ENCODE assay signal across 8 cellular contexts in genomic region chr13:43878897-43879322, GRCh38. TPM values are rescaled to one million over a fixed set of nuclear protein-coding genes. Genes with fewer than 3 reads are reported as not detected.
DNase-seq lines count a peak whose midpoint lies in the region; ATAC-seq and TF ChIP-seq lines count a peak whose summit lies in the region.

No MANE protein-coding gene starts in this region.

- no TSS peak for BruUV-seq in HCT116 (replicated peaks; lab: Mats Ljungman, UMichigan)

- no peaks in the 10 kb centered on the region for H3K9me3 Mint-ChIP-seq in activated naive CD8-positive, alpha-beta T cell treated with anti-CD3 and anti-CD28 coated beads for 36 hours

- intact Hi-C loops in HCT116 (cut with micrococcal nuclease) (loop anchor here (5.0 to 10.0 kb wide), 2 partner anchors 577 to 904 kb away; no protein-coding TSS in a partner anchor), head of caudate nucleus (cut with DNase I) (loop anchor here (5.0 kb wide), 1 partner anchor 92 kb away; the partner anchor contains the start of gene ENOX1)

- no peak for TF ChIP-seq RAD21 in HCT116 (IDR thresholded peaks at IDR 0.05; ENCODE audit: low read depth)

- ATAC-seq in HCT116 = peak; percentile 64

- no peak overlapping the region for H2AFZ ChIP-seq in HCT116 (ENCODE audit: low read depth, low read length, poor library complexity, severe bottlenecking)

- CTCF ChIA-PET in HCT116 (lab: Charles Lee) = interaction anchor here (0.8 kb wide), 1 partner anchor 558 kb away, joined by 3 read pairs; no protein-coding TSS in a partner anchor

- no peak for TF ChIP-seq POLR2A in HCT116 (IDR thresholded peaks at IDR 0.05; ENCODE audit: borderline replicate concordance, extremely low read depth, insufficient read depth, insufficient read length)
- no peak for TF ChIP-seq POLR2A in NB4 (IDR thresholded peaks at IDR 0.05; ENCODE audit: extremely low read depth, insufficient read length)

- H3K9me3 ChIP-seq in HCT116 (ENCODE audit: control insufficient read depth in 1 of 2, insufficient read depth in 1 of 2, low read depth in 1 of 2, low read length in 2 of 2) = no peaks in the 10 kb centered on the region
- no peaks in the 10 kb centered on the region for H3K9me3 ChIP-seq in neutrophil

- no peaks in the 10 kb centered on the region for H3K36me3 ChIP-seq in HCT116 (ENCODE audit: control insufficient read depth in 1 of 2, insufficient read depth in 2 of 2, low read length in 2 of 2)
- H3K36me3 ChIP-seq in neutrophil = no peaks in the 10 kb centered on the region

- H3K27ac ChIP-seq in HCT116 (ENCODE audit: low read depth, low read length) (peak overlapping the region; percentile 68), neutrophil (peak overlapping the region; percentile 86)

- peak overlapping the region; percentile 87 for H3K27ac Mint-ChIP-seq in activated naive CD8-positive, alpha-beta T cell treated with anti-CD3 and anti-CD28 coated beads for 36 hours

- peak; percentile 15 for DNase-seq in activated gamma-delta T cell treated with Interleukin-2 at 50 U/mL for 16 hours
- DNase-seq in activated gamma-delta T cell (lab: John Stamatoyannopoulos, UW) = no peak
- DNase-seq in HCT116 (ENCODE audit: low read depth, low spot score) = no peak
- peak; percentile 92 for DNase-seq in NB4 (ENCODE audit: low read depth)
- DNase-seq in activated naive CD8-positive, alpha-beta T cell treated with anti-CD3 and anti-CD28 coated beads for 36 hours = peak; percentile 40
- peak in 41 of 42 donors; percentile 42 to 87 (median 72) for DNase-seq in head of caudate nucleus
- DNase-seq in central memory CD4-positive, alpha-beta T cell = no peak

- no peaks in the 10 kb centered on the region for H3K9me2 ChIP-seq in HCT116 (ENCODE audit: insufficient read depth)

- peaks cover 22% of the 10 kb centered on the region for H3K4me1 Mint-ChIP-seq in activated naive CD8-positive, alpha-beta T cell treated with anti-CD3 and anti-CD28 coated beads for 36 hours

- H3K36me3 Mint-ChIP-seq in activated naive CD8-positive, alpha-beta T cell treated with anti-CD3 and anti-CD28 coated beads for 36 hours = peaks cover 9% of the 10 kb centered on the region

- H3K4me3 ChIP-seq in HCT116 (replicated peaks in 1 of 2; ENCODE audit: low read depth in 1 of 2, low read length in 2 of 2) = peak overlapping the region; percentile 57 to 59
- H3K4me3 ChIP-seq in NB4 (ENCODE audit: low read depth, low read length) = peak overlapping the region; percentile 52
- peak overlapping the region; percentile 58 to 71 for H3K4me3 ChIP-seq in neutrophil (ENCODE audit: low read depth in 1 of 2, low read length in 1 of 2)

- peak overlapping the region; percentile 70 for H3K9ac ChIP-seq in HCT116 (ENCODE audit: low read length)

- peak overlapping the region; percentile 86 for H3K4me3 Mint-ChIP-seq in activated naive CD8-positive, alpha-beta T cell treated with anti-CD3 and anti-CD28 coated beads for 36 hours

- no peaks in the 10 kb centered on the region for H3K79me2 ChIP-seq in HCT116 (ENCODE audit: insufficient read depth, low read length)

- H3K4me1 ChIP-seq in HCT116 (ENCODE audit: control insufficient read depth in 1 of 2, insufficient read depth in 2 of 2, low read length in 2 of 2) (peaks cover 2 to 23% of the 10 kb centered on the region in 2 experiments; a peak in 2 of 4 replicates), neutrophil (ENCODE audit: control insufficient read depth in 1 of 2, insufficient read depth in 1 of 2, low read depth in 1 of 2, low read length in 1 of 2) (peaks cover 4 to 14% of the 10 kb centered on the region in 2 experiments)

- no peaks in the 10 kb centered on the region for H4K20me1 ChIP-seq in HCT116 (ENCODE audit: insufficient read depth)

- no peak for TF ChIP-seq CTCF in HCT116 (IDR thresholded peaks at IDR 0.05 in 2 of 3, conservative IDR thresholded peaks at IDR 0.05 in 1 of 3; ENCODE audit: borderline replicate concordance in 1 of 3, insufficient read depth in 1 of 3, low read depth in 2 of 3, low read length in 2 of 3)
- TF ChIP-seq CTCF in NB4 (IDR thresholded peaks at IDR 0.05; ENCODE audit: low read depth, low read length) = no peak
- TF ChIP-seq CTCF in neutrophil (IDR thresholded peaks at IDR 0.05) = no peak

- POLR2A ChIA-PET in HCT116 (lab: Charles Lee) = interaction anchor here (0.6 kb wide), 1 partner anchor 1493 kb away, joined by 4 read pairs; no protein-coding TSS in a partner anchor

- no peaks in the 10 kb centered on the region for H3K27me3 ChIP-seq in HCT116 (ENCODE audit: insufficient read depth, low read length)
- no peaks in the 10 kb centered on the region for H3K27me3 ChIP-seq in neutrophil

- RAD21 ChIA-PET in HCT116 (lab: Charles Lee; ENCODE audit: low non-redundant PET in 1 of 2, low total read pairs in 2 of 2, uncharacterized antibody in 2 of 2, unreplicated experiment in 2 of 2) = no interaction called here

- peak overlapping the region; percentile 77 for H3K4me2 ChIP-seq in HCT116 (ENCODE audit: low read length)

- H3K27me3 Mint-ChIP-seq in activated naive CD8-positive, alpha-beta T cell treated with anti-CD3 and anti-CD28 coated beads for 36 hours = peaks cover 3% of the 10 kb centered on the region

TF ChIP-seq in HCT116, 20 proteins besides CTCF, POLR2A, EP300 and RAD21:
- TF ChIP-seq JUND (IDR thresholded peaks at IDR 0.05) (no peak), EGR1 (IDR thresholded peaks at IDR 0.05; ENCODE audit: low read depth) (no peak), EZH2phosphoT487 (IDR thresholded peaks at IDR 0.05; ENCODE audit: borderline replicate concordance) (no peak), ZNF274 (IDR thresholded peaks at IDR 0.05; ENCODE audit: low read depth, low read length) (no peak), FOSL1 (IDR thresholded peaks at IDR 0.05; ENCODE audit: low read depth) (no peak), SIN3A (IDR thresholded peaks at IDR 0.05; ENCODE audit: low read depth) (no peak), ZFX (IDR thresholded peaks at IDR 0.05) (no peak), SP1 (IDR thresholded peaks at IDR 0.05; ENCODE audit: low read depth) (no peak), MAX (IDR thresholded peaks at IDR 0.05) (no peak), ZBTB33 (IDR thresholded peaks at IDR 0.05; ENCODE audit: extremely low read depth, insufficient replicate concordance, low read length) (no peak), CEBPB (IDR thresholded peaks at IDR 0.05; ENCODE audit: low read depth) (no peak), REST (IDR thresholded peaks at IDR 0.05; ENCODE audit: low read depth) (no peak), TCF7L2 (IDR thresholded peaks at IDR 0.05; ENCODE audit: borderline replicate concordance, extremely low read depth, insufficient read depth, insufficient read length) (no peak), EZH2 (IDR thresholded peaks at IDR 0.05) (no peak), ATF3 (IDR thresholded peaks at IDR 0.05) (no peak), SRF (IDR thresholded peaks at IDR 0.05; ENCODE audit: low read depth) (no peak)

RNA-seq across cellular contexts. Expression of gene CCDC122, which starts 0.6 kb away (rescaled TPM):
- 5.8 TPM for total RNA-seq in HCT116 (2021; ENCODE audit: unreplicated experiment)
- polyA plus RNA-seq in HCT116 (2012) = 0.99 and 1.2 TPM in 2 replicates
- 1 to 10 TPM; 2.1 to 2.5 TPM for total RNA-seq in activated naive CD8-positive, alpha-beta T cell treated with anti-CD3 and anti-CD28 coated beads for 36 hours

RNA-seq across cellular contexts. Expression of gene LACC1, which starts 0.8 kb away (rescaled TPM):
- 2.6 TPM for total RNA-seq in HCT116 (2021; ENCODE audit: unreplicated experiment)
- polyA plus RNA-seq in HCT116 (2012) = 0.90 and 1.3 TPM in 2 replicates
- 1 to 10 TPM; 4.5 to 5.1 TPM for total RNA-seq in activated naive CD8-positive, alpha-beta T cell treated with anti-CD3 and anti-CD28 coated beads for 36 hours

Comparison
In these comparisons a context has a peak if more than half of its experiments do, and no peak if none do; other contexts are left out.
1. DNase-seq: peak in activated gamma-delta T cell treated with Interleukin-2 at 50 U/mL for 16 hours (single experiment), NB4 (single experiment), activated naive CD8-positive, alpha-beta T cell treated with anti-CD3 and anti-CD28 coated beads for 36 hours (single experiment) and head of caudate nucleus (41 of 42); none in activated gamma-delta T cell (single experiment), HCT116 (single experiment) and central memory CD4-positive, alpha-beta T cell (single experiment).
2. Peak in every context shown above with its lines, with median percentiles within 50 percentile points of each other: H3K4me3 ChIP-seq.